In genomic region chr12:203462-204260, GRCh38 we compare ENCODE assay signal across 1 cellular context.
TF ChIP-seq lines count a peak whose summit lies in the region.

No MANE protein-coding gene starts in this region.

TF ChIP-seq in HEK293, 187 proteins besides CTCF, POLR2A, EP300 and RAD21 (continued from another document and continues in another):
- TF ChIP-seq ZNF777 (tag by site-specific recombination; IDR thresholded peaks at IDR 0.05; ENCODE audit: borderline replicate concordance) (no peak), ZBTB21 (tag by site-specific recombination; IDR thresholded peaks at IDR 0.05) (no peak), KLF17 (tag by site-specific recombination; IDR thresholded peaks at IDR 0.05) (peak; percentile 52; the same call in 1 of the 2 replicates), KLF16 (tag by site-specific recombination; IDR thresholded peaks at IDR 0.05) (no peak), ZNF707 (tag by site-specific recombination; IDR thresholded peaks at IDR 0.05) (no peak), ZNF48 (tag by site-specific recombination; IDR thresholded peaks at IDR 0.05) (no peak), ZNF18 (tag by site-specific recombination; IDR thresholded peaks at IDR 0.05) (no peak), ZNF248 (tag by site-specific recombination; IDR thresholded peaks at IDR 0.05) (no peak), ZSCAN16 (tag by site-specific recombination; IDR thresholded peaks at IDR 0.05) (no peak), OSR2 (tag by site-specific recombination; IDR thresholded peaks at IDR 0.05) (no peak), PRDM6 (tag by site-specific recombination; IDR thresholded peaks at IDR 0.05) (no peak), ZNF555 (tag by site-specific recombination; conservative IDR thresholded peaks at IDR 0.05) (no peak), SCRT2 (tag by site-specific recombination; IDR thresholded peaks at IDR 0.05) (no peak), SP7 (tag by site-specific recombination; IDR thresholded peaks at IDR 0.05) (peak; percentile 40; the same call in 1 of the 2 replicates), ZNF449 (tag by site-specific recombination; IDR thresholded peaks at IDR 0.05) (no peak), ZNF580 (tag by site-specific recombination; IDR thresholded peaks at IDR 0.05) (no peak), ZNF792 (tag by site-specific recombination; IDR thresholded peaks at IDR 0.05) (no peak), EGR2 (tag by site-specific recombination; IDR thresholded peaks at IDR 0.05; ENCODE audit: low read depth) (peak; percentile 36), ZNF16 (tag by site-specific recombination; IDR thresholded peaks at IDR 0.05; ENCODE audit: low read depth) (no peak), GFI1B (tag by site-specific recombination; IDR thresholded peaks at IDR 0.05) (no peak), ZNF302 (tag by site-specific recombination; IDR thresholded peaks at IDR 0.05; ENCODE audit: low read depth) (no peak), ZNF561 (tag by site-specific recombination; IDR thresholded peaks at IDR 0.05; ENCODE audit: borderline replicate concordance) (no peak), ZNF335 (tag by site-specific recombination; conservative IDR thresholded peaks at IDR 0.05) (peak; percentile 72), PRDM4 (tag by site-specific recombination; IDR thresholded peaks at IDR 0.05) (no peak), ELK4 (IDR thresholded peaks at IDR 0.05; ENCODE audit: borderline replicate concordance, low read depth, low read length) (no peak), PATZ1 (tag by site-specific recombination; IDR thresholded peaks at IDR 0.05) (peak; percentile 32; the same call in 1 of the 2 replicates), ZNF626 (tag by site-specific recombination; IDR thresholded peaks at IDR 0.05) (no peak), KLF10 (tag by site-specific recombination; IDR thresholded peaks at IDR 0.05) (no peak), ZNF660 (tag by site-specific recombination; IDR thresholded peaks at IDR 0.05) (no peak; the same call in 1 of the 2 replicates), GLI2 (tag by site-specific recombination; IDR thresholded peaks at IDR 0.05; ENCODE audit: borderline replicate concordance, low read depth) (no peak), ZNF837 (tag by site-specific recombination; IDR thresholded peaks at IDR 0.05) (no peak), ZNF292 (tag by site-specific recombination; IDR thresholded peaks at IDR 0.05; ENCODE audit: borderline replicate concordance, low read depth) (no peak), ZNF146 (tag by site-specific recombination; IDR thresholded peaks at IDR 0.05) (no peak), HOXD13 (CRISPR knock-in tag; IDR thresholded peaks at IDR 0.05; ENCODE audit: borderline replicate concordance) (no peak), ZSCAN4 (tag by site-specific recombination; IDR thresholded peaks at IDR 0.05) (no peak), ZNF341 (tag by site-specific recombination; IDR thresholded peaks at IDR 0.05; ENCODE audit: low read depth) (peak; percentile 84), WT1 (tag by site-specific recombination; IDR thresholded peaks at IDR 0.05) (0 out of 2 replicates have a peak, but pooled peaks have one; percentile 15), ZBTB1 (tag by site-specific recombination; IDR thresholded peaks at IDR 0.05) (no peak), ZBTB8A (tag by site-specific recombination; IDR thresholded peaks at IDR 0.05) (no peak), GLIS2 (tag by site-specific recombination; IDR thresholded peaks at IDR 0.05) (peak; percentile 72), ZFHX2 (tag by site-specific recombination; conservative IDR thresholded peaks at IDR 0.05) (no peak; the same call in 1 of the 2 replicates), KLF1 (tag by site-specific recombination; IDR thresholded peaks at IDR 0.05) (no peak), KLF9 (tag by site-specific recombination; IDR thresholded peaks at IDR 0.05; ENCODE audit: low read depth) (0 out of 2 replicates have a peak, but pooled peaks have one; percentile 39), ZNF623 (tag by site-specific recombination; IDR thresholded peaks at IDR 0.05) (no peak), ZNF280C (tag by site-specific recombination; IDR thresholded peaks at IDR 0.05) (no peak), ZFP41 (tag by site-specific recombination; IDR thresholded peaks at IDR 0.05; ENCODE audit: borderline replicate concordance) (no peak), ZEB2 (tag by site-specific recombination; IDR thresholded peaks at IDR 0.05) (no peak), HIC1 (tag by site-specific recombination; IDR thresholded peaks at IDR 0.05) (no peak), FEZF1 (tag by site-specific recombination; IDR thresholded peaks at IDR 0.05) (no peak), GLIS1 (tag by site-specific recombination; IDR thresholded peaks at IDR 0.05) (peak; percentile 69), MZF1 (tag by site-specific recombination; IDR thresholded peaks at IDR 0.05; ENCODE audit: borderline replicate concordance) (no peak)
